16 cellular contexts compared by ENCODE assay signal in genomic region chr11:4054643-4055042, GRCh38. TPM values are rescaled to one million over a fixed set of nuclear protein-coding genes. Genes with fewer than 3 reads are reported as not detected.
DNase-seq lines count a peak whose midpoint lies in the region; ATAC-seq and TF ChIP-seq lines count a peak whose summit lies in the region.
"Had no signal": no experiment of that assay in that cellular context is flagged by ENCODE, and none has a peak within 500 bp of the region (broad histone marks: within the 10 kb centered on the region; RNA-seq: fewer than 3 reads in every experiment).

No MANE protein-coding gene starts in this region.

- no peak for ATAC-seq in IMR-90 (ENCODE audit: low read depth)
- ATAC-seq: HCT116 had no signal

- no peak for TF ChIP-seq CTCF in IMR-90 (conservative IDR thresholded peaks at IDR 0.05; ENCODE audit: low read depth, low read length)

- dilution Hi-C loops in IMR-90 (cut with HindIII; ENCODE audit: low sequenced_read_pairs, unreplicated experiment) = no loop called here

- H3K4ac ChIP-seq in IMR-90 (ENCODE audit: low read depth, low read length) = no peak overlapping the region

- H3K36me3 ChIP-seq in IMR-90 (ENCODE audit: control insufficient read depth, insufficient read depth, low read length) = peaks cover 2% of the 10 kb centered on the region; the same call in 1 of the 2 replicates

- H3K4me3 ChIP-seq in IMR-90 (ENCODE audit: insufficient read depth, low read depth, low read length) = no peak overlapping the region
- H3K4me3 ChIP-seq: BLaER1 treated with 17β-estradiol and CSF1 and Interleukin-3, amounts not matched to agents 10 nM and 100 nM; GM23248 had no signal

- in situ Hi-C loops in IMR-90 (cut with MboI; ENCODE audit: low sequenced_read_pairs) = no loop called here

- peaks cover 2% of the 10 kb centered on the region for H3K9me3 Mint-ChIP-seq in activated naive CD4-positive, alpha-beta T cell treated with anti-CD3 and anti-CD28 coated beads for 36 hours
- H3K9me3 Mint-ChIP-seq in immature natural killer cell = peaks cover 0 to 2% (median 0%) of the 10 kb centered on the region in 6 donors

- H3K9me3 ChIP-seq in IMR-90 (ENCODE audit: control insufficient read depth, insufficient read depth, low read length) = no peaks in the 10 kb centered on the region

- intact Hi-C loops in activated naive CD4-positive, alpha-beta T cell treated with anti-CD3 and anti-CD28 coated beads for 36 hours (cut with micrococcal nuclease) = no loop called here
- intact Hi-C loops in IMR-90 (cut with micrococcal nuclease) = no loop called here

- H3K27me3 ChIP-seq in IMR-90 (ENCODE audit: control insufficient read depth, insufficient read depth, low read length) = no peaks in the 10 kb centered on the region
- H3K27me3 ChIP-seq: BLaER1 treated with 17β-estradiol and CSF1 and Interleukin-3, amounts not matched to agents 10 nM and 100 nM had no signal

- no peak overlapping the region for H3K9ac ChIP-seq in IMR-90 (ENCODE audit: low read depth, low read length)
- H3K9ac ChIP-seq: BLaER1 treated with 17β-estradiol and CSF1 and Interleukin-3, amounts not matched to agents 10 nM and 100 nM; GM23248 had no signal

- H2BK20ac ChIP-seq in IMR-90 (ENCODE audit: low read depth, low read length) = no peak overlapping the region

- H3K4me1 ChIP-seq in IMR-90 (ENCODE audit: control insufficient read depth, insufficient read depth, low read length) = peaks cover 3% of the 10 kb centered on the region

- TF ChIP-seq POLR2A in IMR-90 (IDR thresholded peaks at IDR 0.05; ENCODE audit: low read depth, low read length) = no peak

- peaks cover 11% of the 10 kb centered on the region for H3K36me3 Mint-ChIP-seq in activated naive CD4-positive, alpha-beta T cell treated with anti-CD3 and anti-CD28 coated beads for 36 hours (ENCODE audit: low read depth)
- H3K36me3 Mint-ChIP-seq in immature natural killer cell = peaks cover 13 to 45% (median 31%) of the 10 kb centered on the region in 3 donors

- no peak overlapping the region for H2BK5ac ChIP-seq in IMR-90 (ENCODE audit: low read depth, low read length, poor library complexity, severe bottlenecking)

- no peak overlapping the region for H3K4me3 Mint-ChIP-seq in activated naive CD4-positive, alpha-beta T cell treated with anti-CD3 and anti-CD28 coated beads for 36 hours
- H3K4me3 Mint-ChIP-seq in immature natural killer cell = no peak overlapping the region
- H3K4me3 Mint-ChIP-seq: CD4-positive, alpha-beta memory T cell had no signal

- no peak overlapping the region for H2BK15ac ChIP-seq in IMR-90 (ENCODE audit: low read depth, low read length)

- H4K5ac ChIP-seq in IMR-90 (ENCODE audit: low read depth, low read length) = no peak overlapping the region

- peaks cover 11% of the 10 kb centered on the region for H3K9me1 ChIP-seq in IMR-90 (ENCODE audit: insufficient read depth, low read length)

- H3K4me2 ChIP-seq in IMR-90 (ENCODE audit: low read depth, low read length) = no peak overlapping the region
- H3K4me2 ChIP-seq: BLaER1 treated with 17β-estradiol and CSF1 and Interleukin-3, amounts not matched to agents 10 nM and 100 nM had no signal

- no peak overlapping the region for H4K91ac ChIP-seq in IMR-90 (ENCODE audit: insufficient read depth, low read depth, low read length)

- no peak overlapping the region for H2BK120ac ChIP-seq in IMR-90 (ENCODE audit: low read depth, low read length)

- POLR2A ChIA-PET in IMR-90 (lab: Charles Lee; ENCODE audit: unreplicated experiment) = no interaction called here

- WGBS in IMR-90 (ENCODE audit: extremely low coverage in 2 of 2, insufficient read length in 1 of 2), 2 experiments = no CpG with 5 or more reads among the region's 1 CpG

- H2AK9ac ChIP-seq in IMR-90 (replicated peaks; ENCODE audit: low read depth, low read length, poor library complexity) = no peak overlapping the region

- TF ChIP-seq RAD21 in IMR-90 (IDR thresholded peaks at IDR 0.05; ENCODE audit: low read length) = no peak

- no peak overlapping the region for H3K23ac ChIP-seq in IMR-90 (ENCODE audit: low read depth, low read length)

- no TSS peak for BruUV-seq in IMR-90 (replicated peaks; lab: Mats Ljungman, UMichigan)

- H3K79me1 ChIP-seq in IMR-90 (ENCODE audit: low read depth in 1 of 2, low read length in 2 of 2) = no peaks in the 10 kb centered on the region

- H3K27ac ChIP-seq in IMR-90 (ENCODE audit: insufficient read depth, low read length) = no peak overlapping the region
- H3K27ac ChIP-seq: BLaER1 treated with 17β-estradiol and CSF1 and Interleukin-3, amounts not matched to agents 10 nM and 100 nM; GM23248 had no signal

- no peak overlapping the region for H2AFZ ChIP-seq in IMR-90 (replicated peaks; ENCODE audit: low read length, poor library complexity)
- H2AFZ ChIP-seq: GM23248 had no signal

- H3K27ac Mint-ChIP-seq in activated naive CD4-positive, alpha-beta T cell treated with anti-CD3 and anti-CD28 coated beads for 36 hours = peak overlapping the region; percentile 2
- peak overlapping the region in 1 of 6 donors; percentile 42 for H3K27ac Mint-ChIP-seq in immature natural killer cell

- H3K27me3 Mint-ChIP-seq in activated naive CD4-positive, alpha-beta T cell treated with anti-CD3 and anti-CD28 coated beads for 36 hours (ENCODE audit: low read depth) = no peaks in the 10 kb centered on the region
- peaks cover 0 to 4% (median 0%) of the 10 kb centered on the region in 3 donors for H3K27me3 Mint-ChIP-seq in immature natural killer cell (ENCODE audit: low read depth in 3 of 3)
- H3K27me3 Mint-ChIP-seq: CD4-positive, alpha-beta memory T cell had no signal

- H3K56ac ChIP-seq in IMR-90 (ENCODE audit: extremely low read depth, insufficient read depth, low read length) = no peak overlapping the region

- H4K20me1 ChIP-seq in IMR-90 (ENCODE audit: insufficient read depth, low read length) = no peaks in the 10 kb centered on the region
- H4K20me1 ChIP-seq: BLaER1 treated with 17β-estradiol and CSF1 and Interleukin-3, amounts not matched to agents 10 nM and 100 nM had no signal

- H3K18ac ChIP-seq in IMR-90 (ENCODE audit: low read depth, low read length) = no peak overlapping the region

- H3K14ac ChIP-seq in IMR-90 (replicated peaks; ENCODE audit: low read depth, low read length) = no peak overlapping the region

- H3K4me1 Mint-ChIP-seq in activated naive CD4-positive, alpha-beta T cell treated with anti-CD3 and anti-CD28 coated beads for 36 hours (ENCODE audit: low read depth) = peaks cover 24% of the 10 kb centered on the region
- H3K4me1 Mint-ChIP-seq in immature natural killer cell = peaks cover 7 to 12% of the 10 kb centered on the region in 2 donors

- H2AK5ac ChIP-seq in IMR-90 (ENCODE audit: low read depth, low read length) = no peak overlapping the region

- CTCF ChIA-PET in activated naive CD4-positive, alpha-beta T cell treated with anti-CD3 and anti-CD28 coated beads for 36 hours (lab: Charles Lee) = interaction anchor here (0.6 to 1.3 kb wide), 3 partner anchors 10 to 228 kb away, joined by 3 to 4 read pairs (median 3); partner anchors contain the start of gene STIM1
- CTCF ChIA-PET in IMR-90 (lab: Yijun Ruan, JAX) = interaction anchor here (1.2 to 1.4 kb wide), 2 partner anchors 18 to 199 kb away, joined by 3 to 4 read pairs; partner anchors contain the start of gene STIM1

- no peak for DNase-seq in activated naive CD4-positive, alpha-beta T cell treated with anti-CD3 and anti-CD28 coated beads for 36 hours
- DNase-seq in activated naive CD4-positive, alpha-beta T cell treated with Interleukin-2 at 50 U/mL for 16 hours = no peak
- no peak for DNase-seq in IMR-90
- peak; percentile 35 for DNase-seq in amniotic epithelial cell (ENCODE audit: low read depth)
- DNase-seq in SIG-M5 (lab: John Stamatoyannopoulos, UW) = no peak
- DNase-seq in activated T-cell treated with anti-CD3 and anti-CD28 coated beads, Interleukin-2, amount 50 U/mL, for 1 hour = no peak
- no peak for DNase-seq in immature natural killer cell
- DNase-seq: 8988T; AML-193; CD4-positive, alpha-beta memory T cell; DMS153; DMS79 treated with DMSO at 0.1 percent for 48 hours; EL; GM23248 had no signal

- no peak overlapping the region for H4K8ac ChIP-seq in IMR-90 (ENCODE audit: low read depth in 2 of 2, low read length in 2 of 2)

TF ChIP-seq in IMR-90, 13 proteins besides CTCF, POLR2A, EP300 and RAD21:
- TF ChIP-seq FOS (IDR thresholded peaks at IDR 0.05; ENCODE audit: low read depth, low read length) = no peak
- no peak for TF ChIP-seq RCOR1 (IDR thresholded peaks at IDR 0.05; ENCODE audit: insufficient replicate concordance, low read length)
- TF ChIP-seq MAZ (IDR thresholded peaks at IDR 0.05; ENCODE audit: borderline replicate concordance, low read depth, low read length) = no peak
- peak; percentile 28; the same call in 1 of the 2 replicates for TF ChIP-seq CEBPB (IDR thresholded peaks at IDR 0.05; ENCODE audit: low read depth, low read length)
- no peak for TF ChIP-seq MAFK (IDR thresholded peaks at IDR 0.05; ENCODE audit: low read depth, low read length)
TF ChIP-seq in IMR-90: peak in this region for 1.

RNA-seq across cellular contexts. Expression of gene RRM1, which starts 40.0 kb away (rescaled TPM):
- 100 to 1,000 TPM; 296 to 311 TPM for total RNA-seq in activated naive CD4-positive, alpha-beta T cell treated with anti-CD3 and anti-CD28 coated beads for 36 hours
- total RNA-seq in IMR-90 (2012; rRNA removed) = 154 and 183 TPM in 2 replicates
- 44.4 and 55.1 TPM in 2 replicates for polyA plus RNA-seq in IMR-90 (2012; rRNA removed)
- polyA plus RNA-seq in IMR-90 (2012; cell fraction: cytosol; rRNA removed) = 39.7 and 60.0 TPM in 2 replicates
- 26.1 and 26.7 TPM in 2 replicates for polyA plus RNA-seq in IMR-90 (2012; cell fraction: nucleus; rRNA removed; ENCODE audit: low replicate concordance)
- polyA plus RNA-seq in immature natural killer cell = 10 to 100 TPM; 18.8 to 26.2 (median 25.9) TPM
